9 cellular contexts compared by ENCODE assay signal in genomic region chr11:45371251-45371749, GRCh38.
DNase-seq lines count a peak whose midpoint lies in the region; ATAC-seq, FAIRE-seq and TF ChIP-seq lines count a peak whose summit lies in the region.
"Had no signal": no experiment of that assay in that cellular context is flagged by ENCODE, and none has a peak within 500 bp of the region (broad histone marks: within the 10 kb centered on the region; RNA-seq: fewer than 3 reads in every experiment).

No MANE protein-coding gene starts in this region.

- H2AK5ac ChIP-seq in H1 (ENCODE audit: low read depth, low read length): no peak overlapping the region

- TF ChIP-seq CTCF in HL-60 (IDR thresholded peaks at IDR 0.05; ENCODE audit: insufficient read depth, low read length) (peak; percentile 96), H1 (IDR thresholded peaks at IDR 0.05; ENCODE audit: control extremely low read depth in 1 of 3, insufficient read depth in 1 of 3, low read depth in 1 of 3, low read length in 3 of 3) (peak; percentile 88 to 99 (median 91)), mesothelial cell of epicardium (IDR thresholded peaks at IDR 0.05; ENCODE audit: unreplicated experiment) (peak; percentile 96)

- DNase-seq in DMS53 (lab: John Stamatoyannopoulos, UW) (peak; percentile 89), HL-60 (ENCODE audit: low read depth in 1 of 2, low spot score in 1 of 2) (peak in 1 of 2 experiments; percentile 59), NCI-H69 (lab: John Stamatoyannopoulos, UW) (peak; percentile 92), H1 (ENCODE audit: low read depth in 1 of 2, low spot score in 2 of 2) (peak; percentile 82 to 96), mesothelial cell of epicardium (ENCODE audit: low spot score in 2 of 2, unreplicated experiment in 2 of 2) (peak; percentile 59 to 89)
- peak; percentile 71 for DNase-seq in activated CD8-positive, alpha-beta T cell treated with anti-CD3 and anti-CD28 coated beads, Interleukin-2, amount 10 ng/mL, durations not matched to agents 7 days and 5 days
- DNase-seq in stimulated activated CD8-positive, alpha-beta memory T cell treated with anti-CD3 and anti-CD28 coated beads, Interleukin-2, amount 100 ng/mL, for 48 hours (ENCODE audit: low read depth in 2 of 2): peak; percentile 45 to 59

- TF ChIP-seq RAD21 in H1 (IDR thresholded peaks at IDR 0.05 in 1 of 2, conservative IDR thresholded peaks at IDR 0.05 in 1 of 2; ENCODE audit: low read depth in 2 of 2, low read length in 2 of 2): peak; percentile 95 to 96

- H2BK12ac ChIP-seq in H1 (ENCODE audit: low read depth, low read length): peak overlapping the region; percentile 31; the same call in 1 of the 2 replicates

- H3K4me1 ChIP-seq in H1 (replicated peaks in 1 of 4; ENCODE audit: control insufficient read depth in 3 of 4, insufficient read depth in 4 of 4, low read length in 3 of 4): peaks cover 0 to 5% (median 4%) of the 10 kb centered on the region in 4 experiments

- no peaks in the 10 kb centered on the region for H3K36me3 ChIP-seq in H1 (ENCODE audit: control insufficient read depth in 2 of 4, insufficient read depth in 4 of 4, low read length in 3 of 4)

- H3K27me3 Mint-ChIP-seq in activated CD8-positive, alpha-beta T cell treated with anti-CD3 and anti-CD28 coated beads, Interleukin-2, amount 10 ng/mL, durations not matched to agents 7 days and 5 days (ENCODE audit: low read depth): peaks cover 16% of the 10 kb centered on the region
- peaks cover 64% of the 10 kb centered on the region for H3K27me3 Mint-ChIP-seq in mesothelial cell of epicardium (ENCODE audit: low read depth)

- no peak for TF ChIP-seq EP300 in H1 (IDR thresholded peaks at IDR 0.05; ENCODE audit: borderline replicate concordance in 1 of 2, low read depth in 2 of 2, low read length in 2 of 2)

- no peak overlapping the region for H4K91ac ChIP-seq in H1 (replicated peaks; ENCODE audit: insufficient read length, low read length)

- H2BK120ac ChIP-seq in H1 (replicated peaks; ENCODE audit: low read depth, low read length): no peak overlapping the region

- no peaks in the 10 kb centered on the region for H4K20me1 ChIP-seq in H1 (replicated peaks in 1 of 2; ENCODE audit: control insufficient read depth in 1 of 2, insufficient read depth in 2 of 2, low read length in 2 of 2)

- H3K4me3 ChIP-seq in HL-60 (replicated peaks; ENCODE audit: insufficient read depth, low read length): no peak overlapping the region
- H3K4me3 ChIP-seq in H1 (ENCODE audit: extremely low read depth in 1 of 4, insufficient read depth in 2 of 4, low read depth in 3 of 4, low read length in 4 of 4): peak overlapping the region; percentile 2 to 57 (median 44); a peak in 5 of 8 replicates

- POLR2A ChIA-PET in activated CD8-positive, alpha-beta T cell treated with anti-CD3 and anti-CD28 coated beads, Interleukin-2, amount 10 ng/mL, durations not matched to agents 7 days and 5 days (lab: Charles Lee): no interaction called here
- POLR2A ChIA-PET in H1 (lab: Charles Lee; ENCODE audit: partially characterized antibody): interaction anchor here (0.8 to 1.3 kb wide), 4 partner anchors 39 to 387 kb away, joined by 3 read pairs; no protein-coding TSS in a partner anchor

- H3K4me1 Mint-ChIP-seq in activated CD8-positive, alpha-beta T cell treated with anti-CD3 and anti-CD28 coated beads, Interleukin-2, amount 10 ng/mL, durations not matched to agents 7 days and 5 days (ENCODE audit: low read depth): peaks cover 8% of the 10 kb centered on the region
- peaks cover 13% of the 10 kb centered on the region for H3K4me1 Mint-ChIP-seq in mesothelial cell of epicardium

- H3K9ac ChIP-seq in H1 (replicated peaks in 1 of 4; ENCODE audit: extremely low read depth in 1 of 4, low read depth in 3 of 4, low read length in 3 of 4): no peak overlapping the region; a peak in 1 of 7 replicates

- no peaks in the 10 kb centered on the region for H3K36me3 Mint-ChIP-seq in activated CD8-positive, alpha-beta T cell treated with anti-CD3 and anti-CD28 coated beads, Interleukin-2, amount 10 ng/mL, durations not matched to agents 7 days and 5 days (ENCODE audit: low read depth)
- H3K36me3 Mint-ChIP-seq in mesothelial cell of epicardium: no peaks in the 10 kb centered on the region

- peak; percentile 41 for ATAC-seq in activated CD8-positive, alpha-beta T cell treated with anti-CD3 and anti-CD28 coated beads, Interleukin-2, amount 10 ng/mL, durations not matched to agents 7 days and 5 days
- ATAC-seq in HG03457 (IDR thresholded peaks at IDR 0.05; ENCODE audit: unreplicated experiment): no peak

- 0 out of 2 replicates have a peak, but pooled peaks cover 4% of the 10 kb centered on the region for H3K23me2 ChIP-seq in H1 (ENCODE audit: low read depth, low read length)

- no peaks in the 10 kb centered on the region for H3K79me1 ChIP-seq in H1 (ENCODE audit: low read depth, low read length)

- H2AFZ ChIP-seq in H1 (ENCODE audit: low read length): peak overlapping the region; percentile 73

- H3K9me3 ChIP-seq in H1 (ENCODE audit: insufficient read depth in 2 of 2, low read depth in 1 of 2, low read length in 1 of 2): no peaks in the 10 kb centered on the region

- FAIRE-seq in H1 (lab: Jason Lieb, UNC): peak; percentile 97
- FAIRE-seq: endometrium had no signal

- H3K9me3 Mint-ChIP-seq in activated CD8-positive, alpha-beta T cell treated with anti-CD3 and anti-CD28 coated beads, Interleukin-2, amount 10 ng/mL, durations not matched to agents 7 days and 5 days (ENCODE audit: insufficient read depth): no peaks in the 10 kb centered on the region
- no peaks in the 10 kb centered on the region for H3K9me3 Mint-ChIP-seq in mesothelial cell of epicardium

- H3K27me3 ChIP-seq in HL-60 (ENCODE audit: insufficient read depth, poor library complexity, severe bottlenecking) (peaks cover 29% of the 10 kb centered on the region), H1 (replicated peaks in 1 of 4; ENCODE audit: control insufficient read depth in 3 of 4, extremely low read depth in 1 of 4, insufficient read depth in 3 of 4, low read length in 3 of 4) (peaks cover 0 to 3% (median 0%) of the 10 kb centered on the region in 4 experiments; a peak in 5 of 7 replicates)

- no peaks in the 10 kb centered on the region for H3K79me2 ChIP-seq in H1 (ENCODE audit: control insufficient read depth in 1 of 2, insufficient read depth in 2 of 2, low read length in 2 of 2)

- H3K18ac ChIP-seq in H1 (ENCODE audit: extremely low read depth, low read length): no peak overlapping the region; the same call in 1 of the 2 replicates

- H2BK20ac ChIP-seq in H1 (ENCODE audit: low read length): 0 out of 2 replicates have a peak overlapping the region, but pooled peaks have one; percentile 13

- CTCF ChIA-PET in activated CD8-positive, alpha-beta T cell treated with anti-CD3 and anti-CD28 coated beads, Interleukin-2, amount 10 ng/mL, durations not matched to agents 7 days and 5 days (lab: Charles Lee): interaction anchor here (0.7 to 2.7 kb wide), 27 partner anchors 9 to 594 kb away, joined by 3 to 52 read pairs (median 5); no protein-coding TSS in a partner anchor
- CTCF ChIA-PET in H1 (lab: Charles Lee; ENCODE audit: partially characterized antibody): interaction anchor here (0.6 to 5.4 kb wide), 87 partner anchors 9 to 467 kb away, joined by 3 to 52 read pairs (median 4); no protein-coding TSS in a partner anchor

- peak overlapping the region; percentile 31 to 69 for H3K4me2 ChIP-seq in H1 (ENCODE audit: insufficient read depth in 1 of 2, low read depth in 2 of 2, low read length in 2 of 2)

- no peak overlapping the region for H3K56ac ChIP-seq in H1 (replicated peaks; ENCODE audit: insufficient read length, low read depth, low read length)

- WGBS in H1 (ENCODE audit: extremely low coverage in 1 of 2, insufficient coverage in 1 of 2, insufficient read length in 1 of 2, insufficient replicate concordance in 2 of 2, low coverage in 1 of 2, low lambda C conversion rate in 2 of 2, missing lambda C conversion rate in 1 of 2), 2 experiments: 3% methylated on average over 14 of the region's 18 CpGs; no CpG with 5 or more reads in 1 of the 2 experiments

- H3K4ac ChIP-seq in H1 (replicated peaks; ENCODE audit: insufficient read length, low read depth, low read length): no peak overlapping the region

- H3K23ac ChIP-seq in H1 (ENCODE audit: insufficient read length): no peak overlapping the region

- no peak overlapping the region for H2BK15ac ChIP-seq in H1 (ENCODE audit: low read length)

- H3K4me3 Mint-ChIP-seq in activated CD8-positive, alpha-beta T cell treated with anti-CD3 and anti-CD28 coated beads, Interleukin-2, amount 10 ng/mL, durations not matched to agents 7 days and 5 days: no peak overlapping the region
- no peak overlapping the region for H3K4me3 Mint-ChIP-seq in mesothelial cell of epicardium

- peak overlapping the region; percentile 38 for H4K5ac ChIP-seq in H1 (ENCODE audit: insufficient read length, low read depth, low read length)

- no peak overlapping the region for H3K27ac Mint-ChIP-seq in activated CD8-positive, alpha-beta T cell treated with anti-CD3 and anti-CD28 coated beads, Interleukin-2, amount 10 ng/mL, durations not matched to agents 7 days and 5 days
- no peak overlapping the region for H3K27ac Mint-ChIP-seq in mesothelial cell of epicardium

- H4K8ac ChIP-seq in H1 (ENCODE audit: extremely low read depth, insufficient read depth, low read length): no peak overlapping the region

- H2BK5ac ChIP-seq in H1 (ENCODE audit: low read depth, low read length): no peak overlapping the region

- no peak for TF ChIP-seq POLR2A in H1 (IDR thresholded peaks at IDR 0.05; ENCODE audit: control extremely low read depth in 1 of 2, low read depth in 2 of 2, low read length in 2 of 2)

- no peak overlapping the region for H3K14ac ChIP-seq in H1 (ENCODE audit: insufficient read length)

- H3K27ac ChIP-seq in HL-60 (replicated peaks): no peak overlapping the region
- H3K27ac ChIP-seq in H1 (ENCODE audit: low read depth, low read length): no peak overlapping the region

TF ChIP-seq in H1, 55 proteins besides CTCF, POLR2A, EP300 and RAD21 (continues in another document):
- 0 out of 2 replicates have a peak, but pooled peaks have one; percentile 27 for TF ChIP-seq RBBP5 (IDR thresholded peaks at IDR 0.05; ENCODE audit: borderline replicate concordance, low read depth, low read length)
- no peak for TF ChIP-seq CEBPB (IDR thresholded peaks at IDR 0.05; ENCODE audit: low read depth, low read length)
- TF ChIP-seq SIN3A (conservative IDR thresholded peaks at IDR 0.05 in 1 of 2, IDR thresholded peaks at IDR 0.05 in 1 of 2; ENCODE audit: low read depth in 1 of 2, low read length in 2 of 2): 0 out of 4 replicates have a peak, but pooled peaks of 1 of the 2 experiments have one; percentile 15
- TF ChIP-seq, protein P1, sequence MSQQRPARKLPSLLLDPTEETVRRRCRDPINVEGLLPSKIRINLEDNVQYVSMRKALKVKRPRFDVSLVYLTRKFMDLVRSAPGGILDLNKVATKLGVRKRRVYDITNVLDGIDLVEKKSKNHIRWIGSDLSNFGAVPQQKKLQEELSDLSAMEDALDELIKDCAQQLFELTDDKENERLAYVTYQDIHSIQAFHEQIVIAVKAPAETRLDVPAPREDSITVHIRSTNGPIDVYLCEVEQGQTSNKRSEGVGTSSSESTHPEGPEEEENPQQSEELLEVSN (IDR thresholded peaks at IDR 0.05): peak; percentile 51; the same call in 1 of the 2 replicates
